ENCODE assay signal across 20 cellular contexts in genomic region chr5:96048763-96049162, GRCh38.
A peak's percentile ranks its signal among the peaks of the same experiment; 100 is the strongest.
DNase-seq lines count a peak whose midpoint lies in the region; ATAC-seq, FAIRE-seq and TF ChIP-seq lines count a peak whose summit lies in the region.
"Had no signal": no experiment of that assay in that cellular context is flagged by ENCODE, and none has a peak within 500 bp of the region (broad histone marks: within the 10 kb centered on the region; RNA-seq: fewer than 3 reads in every experiment).

No MANE protein-coding gene starts in this region.

- TF ChIP-seq POLR2A in H1 (IDR thresholded peaks at IDR 0.05; ENCODE audit: control extremely low read depth in 1 of 2, low read depth in 2 of 2, low read length in 2 of 2) (no peak), right lobe of liver (IDR thresholded peaks at IDR 0.05) (no peak)

- H3K36me3 ChIP-seq in H1 (ENCODE audit: control insufficient read depth in 2 of 4, insufficient read depth in 4 of 4, low read length in 3 of 4): no peaks in the 10 kb centered on the region
- no peaks in the 10 kb centered on the region for H3K36me3 ChIP-seq in right lobe of liver
- H3K36me3 ChIP-seq: vagina had no signal

- ATAC-seq in right lobe of liver (peak; percentile 24 to 72 (median 56)), GM18502 (IDR thresholded peaks at IDR 0.05; ENCODE audit: poor library complexity, unreplicated experiment) (no peak)
- ATAC-seq: activated naive CD8-positive, alpha-beta T cell treated with anti-CD3 and anti-CD28 coated beads, Interleukin-2, amount 50 U/mL, for 24 hours; activated T-helper 17 cell treated with anti-CD3 and anti-CD28 coated beads, Interleukin-2, amount 50 U/mL, for 72 hours; left ventricle myocardium superior had no signal

- H3K79me2 ChIP-seq in H1 (ENCODE audit: control insufficient read depth in 1 of 2, insufficient read depth in 2 of 2, low read length in 2 of 2): no peaks in the 10 kb centered on the region

- POLR2A ChIA-PET in H1 (lab: Charles Lee; ENCODE audit: partially characterized antibody): interaction anchor here (2.4 kb wide), 1 partner anchor 87 kb away, joined by 9 read pairs; the partner anchor contains the start of gene ELL2

- no peak overlapping the region for H3K4me3 ChIP-seq in H1 (ENCODE audit: extremely low read depth in 1 of 4, insufficient read depth in 2 of 4, low read depth in 3 of 4, low read length in 4 of 4)
- no peak overlapping the region for H3K4me3 ChIP-seq in right lobe of liver
- H3K4me3 ChIP-seq: vagina had no signal

- H3K18ac ChIP-seq in H1 (ENCODE audit: extremely low read depth, low read length): no peak overlapping the region

- H4K8ac ChIP-seq in H1 (ENCODE audit: extremely low read depth, insufficient read depth, low read length): no peak overlapping the region

- CTCF ChIA-PET in H1 (lab: Charles Lee; ENCODE audit: partially characterized antibody): no interaction called here

- no peaks in the 10 kb centered on the region for H3K79me1 ChIP-seq in H1 (ENCODE audit: low read depth, low read length)

- no peak for TF ChIP-seq RAD21 in H1 (IDR thresholded peaks at IDR 0.05 in 1 of 2, conservative IDR thresholded peaks at IDR 0.05 in 1 of 2; ENCODE audit: low read depth in 2 of 2, low read length in 2 of 2)

- no peak overlapping the region for H2BK20ac ChIP-seq in H1 (ENCODE audit: low read length)

- H3K56ac ChIP-seq in H1 (replicated peaks; ENCODE audit: insufficient read length, low read depth, low read length): no peak overlapping the region

- H3K14ac ChIP-seq in H1 (ENCODE audit: insufficient read length): no peak overlapping the region

- 54% methylated on average over 6 of the region's 6 CpGs; no CpG with 5 or more reads in 1 of the 2 experiments for WGBS in H1 (ENCODE audit: extremely low coverage in 1 of 2, insufficient coverage in 1 of 2, insufficient read length in 1 of 2, insufficient replicate concordance in 2 of 2, low coverage in 1 of 2, low lambda C conversion rate in 2 of 2, missing lambda C conversion rate in 1 of 2), 2 experiments
- 56% methylated on average over 6 of the region's 6 CpGs for WGBS in right lobe of liver (ENCODE audit: insufficient coverage, low coverage, low lambda C conversion rate, missing lambda C conversion rate)

- no peak overlapping the region for H2BK5ac ChIP-seq in H1 (ENCODE audit: low read depth, low read length)

- no peaks in the 10 kb centered on the region for H4K20me1 ChIP-seq in H1 (replicated peaks in 1 of 2; ENCODE audit: control insufficient read depth in 1 of 2, insufficient read depth in 2 of 2, low read length in 2 of 2)

- no peaks in the 10 kb centered on the region; the same call in 1 of the 2 replicates for H3K23me2 ChIP-seq in H1 (ENCODE audit: low read depth, low read length)

- H3K9me3 ChIP-seq in H1 (ENCODE audit: insufficient read depth in 2 of 2, low read depth in 1 of 2, low read length in 1 of 2): no peaks in the 10 kb centered on the region
- no peaks in the 10 kb centered on the region for H3K9me3 ChIP-seq in right lobe of liver
- H3K9me3 ChIP-seq: vagina had no signal

- H3K27me3 ChIP-seq in H1 (replicated peaks in 1 of 4; ENCODE audit: control insufficient read depth in 3 of 4, extremely low read depth in 1 of 4, insufficient read depth in 3 of 4, low read length in 3 of 4) (no peaks in the 10 kb centered on the region), right lobe of liver (no peaks in the 10 kb centered on the region)
- H3K27me3 ChIP-seq: vagina had no signal

- H3K4me1 ChIP-seq in H1 (replicated peaks in 1 of 4; ENCODE audit: control insufficient read depth in 3 of 4, insufficient read depth in 4 of 4, low read length in 3 of 4) (peaks cover 0 to 3% (median 2%) of the 10 kb centered on the region in 4 experiments; a peak in 3 of 7 replicates), right lobe of liver (peaks cover 0 to 22% (median 2%) of the 10 kb centered on the region in 4 donors)
- H3K4me1 ChIP-seq: vagina had no signal

- H2AFZ ChIP-seq in H1 (ENCODE audit: low read length): no peak overlapping the region

- no peak overlapping the region for H3K4me2 ChIP-seq in H1 (ENCODE audit: insufficient read depth in 1 of 2, low read depth in 2 of 2, low read length in 2 of 2)

- H3K23ac ChIP-seq in H1 (ENCODE audit: insufficient read length): no peak overlapping the region

- FAIRE-seq in H1 (lab: Jason Lieb, UNC): peak; percentile 71
- FAIRE-seq: G401.6, GM12891 had no signal

- no peak overlapping the region for H3K4ac ChIP-seq in H1 (replicated peaks; ENCODE audit: insufficient read length, low read depth, low read length)

- H4K91ac ChIP-seq in H1 (replicated peaks; ENCODE audit: insufficient read length, low read length): no peak overlapping the region

- H3K9ac ChIP-seq in H1 (replicated peaks in 1 of 4; ENCODE audit: extremely low read depth in 1 of 4, low read depth in 3 of 4, low read length in 3 of 4): no peak overlapping the region

- no peak overlapping the region for H2BK120ac ChIP-seq in H1 (replicated peaks; ENCODE audit: low read depth, low read length)

- H2AK5ac ChIP-seq in H1 (ENCODE audit: low read depth, low read length): no peak overlapping the region

- no peak overlapping the region for H4K5ac ChIP-seq in H1 (ENCODE audit: insufficient read length, low read depth, low read length)

- no peak overlapping the region for H3K27ac ChIP-seq in H1 (ENCODE audit: low read depth, low read length)
- no peak overlapping the region for H3K27ac ChIP-seq in right lobe of liver
- H3K27ac ChIP-seq: HL-60, vagina had no signal

- intact Hi-C loops in right lobe of liver (cut with DNase I): no loop called here

- TF ChIP-seq CTCF in H1 (IDR thresholded peaks at IDR 0.05; ENCODE audit: control extremely low read depth in 1 of 3, insufficient read depth in 1 of 3, low read depth in 1 of 3, low read length in 3 of 3) (no peak), right lobe of liver (IDR thresholded peaks at IDR 0.05) (no peak)

- no peak overlapping the region for H2BK12ac ChIP-seq in H1 (ENCODE audit: low read depth, low read length)

- no peak overlapping the region for H2BK15ac ChIP-seq in H1 (ENCODE audit: low read length)

- peak; percentile 30 for DNase-seq in D341Med (ENCODE audit: low spot score)
- DNase-seq in NCI-H1436 treated with DMSO at 0.1 percent for 48 hours (lab: John Stamatoyannopoulos, UW): peak; percentile 19
- no peak for DNase-seq in H1 (ENCODE audit: low read depth in 1 of 2, low spot score in 2 of 2)
- DNase-seq in right lobe of liver: no peak
- no peak for DNase-seq in GF-D8 (lab: John Stamatoyannopoulos, UW)
- no peak for DNase-seq in activated naive CD4-positive, alpha-beta T cell treated with Interleukin-2 at 50 U/mL for 16 hours
- no peak for DNase-seq in activated CD4-positive, alpha-beta T cell treated with anti-CD3 and anti-CD28 coated beads, Interleukin-2, amount 50 U/mL, for 4 hours
- DNase-seq: activated B cell treated with CpG ODN at 0.5 μM for 24 hours; activated naive CD8-positive, alpha-beta T cell treated with anti-CD3 and anti-CD28 coated beads, Interleukin-2, amount 50 U/mL, for 24 hours; effector CD8-positive, alpha-beta T cell; KBM-7; left ventricle myocardium superior; NCI-H2107; stimulated activated CD4-positive, alpha-beta T cell treated with anti-CD3 and anti-CD28 coated beads, Interleukin-2, amount 100 ng/mL, for 24 hours had no signal

- TF ChIP-seq EP300 in H1 (IDR thresholded peaks at IDR 0.05; ENCODE audit: borderline replicate concordance in 1 of 2, low read depth in 2 of 2, low read length in 2 of 2): no peak

TF ChIP-seq in H1, 55 proteins besides CTCF, POLR2A, EP300 and RAD21:
- TF ChIP-seq SIN3A (conservative IDR thresholded peaks at IDR 0.05 in 1 of 2, IDR thresholded peaks at IDR 0.05 in 1 of 2; ENCODE audit: low read depth in 1 of 2, low read length in 2 of 2): no peak
- no peak for TF ChIP-seq CBX5 (IDR thresholded peaks at IDR 0.05; ENCODE audit: low read depth, low read length)
- no peak for TF ChIP-seq CEBPB (IDR thresholded peaks at IDR 0.05; ENCODE audit: low read depth, low read length)
- TF ChIP-seq YY1 (IDR thresholded peaks at IDR 0.05; ENCODE audit: low read depth, low read length): no peak
- no peak for TF ChIP-seq CHD2 (IDR thresholded peaks at IDR 0.05; ENCODE audit: low read length)
TF ChIP-seq in H1: peak in this region for 0.

Comparison
In these comparisons a context has a peak if more than half of its experiments do, and no peak if none do; other contexts are left out.
1. DNase-seq: peak in D341Med (single experiment) and NCI-H1436 treated with DMSO at 0.1 percent for 48 hours (single experiment); none in H1 (0 of 2), right lobe of liver (0 of 3), GF-D8 (single experiment), activated naive CD4-positive, alpha-beta T cell treated with Interleukin-2 at 50 U/mL for 16 hours (single experiment) and activated CD4-positive, alpha-beta T cell treated with anti-CD3 and anti-CD28 coated beads, Interleukin-2, amount 50 U/mL, for 4 hours (0 of 2).